ENCODE assay signal across 16 cellular contexts in the genomic region with DNA sequence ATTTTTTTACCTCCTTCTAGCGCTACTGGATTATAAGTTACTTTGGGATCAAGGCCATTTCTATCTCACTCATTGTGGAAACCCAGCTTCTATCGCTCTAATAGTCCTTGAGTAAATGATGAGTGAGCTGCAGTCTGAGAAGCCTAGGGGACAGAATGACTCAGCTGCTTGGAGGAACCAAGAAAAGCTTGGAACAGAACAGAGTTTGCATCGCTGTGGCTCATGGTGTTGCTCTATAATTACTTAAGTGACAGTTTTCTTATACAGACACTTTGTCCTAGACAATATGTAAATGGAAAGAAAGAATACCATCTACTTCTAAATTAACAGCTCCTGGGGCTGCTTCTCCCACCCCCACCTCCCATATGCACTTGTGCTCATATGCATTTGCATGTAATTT.
DNase-seq lines count a peak whose midpoint lies in the region; ATAC-seq and TF ChIP-seq lines count a peak whose summit lies in the region.
"Had no signal": no experiment of that assay in that cellular context is flagged by ENCODE, and none has a peak within 500 bp of the region (broad histone marks: within the 10 kb centered on the region; RNA-seq: fewer than 3 reads in every experiment).

No MANE protein-coding gene starts in this region.

- peak overlapping the region; percentile 82 for H3K27ac Mint-ChIP-seq in GM23338
- H3K27ac Mint-ChIP-seq: activated naive CD8-positive, alpha-beta T cell treated with anti-CD3 and anti-CD28 coated beads for 36 hours; immature natural killer cell had no signal

- H3K27me3 ChIP-seq in GM23338 (ENCODE audit: insufficient read depth) (no peaks in the 10 kb centered on the region), psoas muscle (ENCODE audit: insufficient read depth in 3 of 3, low read length in 2 of 3) (no peaks in the 10 kb centered on the region), thyroid gland (no peaks in the 10 kb centered on the region)
- H3K27me3 ChIP-seq: BLaER1 treated with 17β-estradiol and CSF1 and Interleukin-3, amounts not matched to agents 10 nM and 100 nM had no signal

- H3K27me3 Mint-ChIP-seq in GM23338 (ENCODE audit: insufficient read depth, low read depth, poor library complexity) = no peaks in the 10 kb centered on the region

- H4K20me1 ChIP-seq in GM23338 (replicated peaks; ENCODE audit: insufficient read depth) (no peaks in the 10 kb centered on the region), OCI-LY7 (ENCODE audit: insufficient read depth, low read length) (no peaks in the 10 kb centered on the region)
- H4K20me1 ChIP-seq: BLaER1 treated with 17β-estradiol and CSF1 and Interleukin-3, amounts not matched to agents 10 nM and 100 nM had no signal

- DNase-seq in GM23338 (ENCODE audit: low spot score) = no peak
- no peak for DNase-seq in OCI-LY7 (ENCODE audit: low spot score)
- peak; percentile 24 for DNase-seq in epithelial cell of esophagus (ENCODE audit: low read depth)
- no peak for DNase-seq in psoas muscle
- no peak for DNase-seq in thyroid gland
- no peak for DNase-seq in activated CD4-positive, alpha-beta T cell treated with anti-CD3 and anti-CD28 coated beads for 48 hours
- no peak for DNase-seq in ureter (ENCODE audit: low spot score)
- DNase-seq: activated naive CD8-positive, alpha-beta T cell treated with anti-CD3 and anti-CD28 coated beads for 36 hours; activated T-cell treated with anti-CD3 and anti-CD28 coated beads, Interleukin-2, amount 50 U/mL, for 4 hours; DMS53; immature natural killer cell; NCI-H1930; NCI-H510A treated with DMSO at 0.1 percent for 48 hours; OCI-M1 had no signal

- TF ChIP-seq POLR2A in thyroid gland (IDR thresholded peaks at IDR 0.05) = no peak

- BruUV-seq in OCI-LY7 (replicated peaks; lab: Mats Ljungman, UMichigan) = no TSS peak

- intact Hi-C loops in OCI-LY7 (cut with micrococcal nuclease; ENCODE audit: unreplicated experiment) = no loop called here
- intact Hi-C loops in psoas muscle (cut with DNase I) = no loop called here
- intact Hi-C loops in thyroid gland (cut with DNase I) = no loop called here

- ATAC-seq in GM23338 (no peak), psoas muscle (peak in 3 of 4 donors; percentile 17 to 64 (median 37))
- ATAC-seq: activated T-cell treated with anti-CD3 and anti-CD28 coated beads, Interleukin-2, amount 50 U/mL, for 4 hours had no signal

- H3K79me2 ChIP-seq in GM23338 (replicated peaks; ENCODE audit: insufficient read depth) (no peaks in the 10 kb centered on the region), OCI-LY7 (ENCODE audit: insufficient read depth, low read depth, low read length) (no peaks in the 10 kb centered on the region)

- H3K4me2 ChIP-seq in GM23338 (no peak overlapping the region), OCI-LY7 (ENCODE audit: low read length) (no peak overlapping the region)
- H3K4me2 ChIP-seq: BLaER1 treated with 17β-estradiol and CSF1 and Interleukin-3, amounts not matched to agents 10 nM and 100 nM had no signal

- H3K9me3 ChIP-seq in OCI-LY7 (ENCODE audit: low read length) = no peaks in the 10 kb centered on the region
- H3K9me3 ChIP-seq in psoas muscle = no peaks in the 10 kb centered on the region
- no peaks in the 10 kb centered on the region for H3K9me3 ChIP-seq in thyroid gland
- H3K9me3 ChIP-seq: BLaER1 treated with 17β-estradiol and CSF1 and Interleukin-3, amounts not matched to agents 10 nM and 100 nM had no signal

- TF ChIP-seq CTCF in GM23338 (conservative IDR thresholded peaks at IDR 0.05; ENCODE audit: low read depth in 2 of 2) (no peak), OCI-LY7 (conservative IDR thresholded peaks at IDR 0.05; ENCODE audit: low read length) (no peak), epithelial cell of esophagus (IDR thresholded peaks at IDR 0.05; ENCODE audit: insufficient read depth, low read depth, low read length, missing control alignments) (no peak), psoas muscle (IDR thresholded peaks at IDR 0.05) (no peak), thyroid gland (IDR thresholded peaks at IDR 0.05) (no peak)

- no peaks in the 10 kb centered on the region for H3K36me3 Mint-ChIP-seq in GM23338 (ENCODE audit: low read depth)
- H3K36me3 Mint-ChIP-seq: activated naive CD8-positive, alpha-beta T cell treated with anti-CD3 and anti-CD28 coated beads for 36 hours; immature natural killer cell had no signal

- POLR2A ChIA-PET in OCI-LY7 (lab: Charles Lee) = interaction anchor here (0.6 to 1.7 kb wide), 2 partner anchors 8 to 1883 kb away, joined by 3 to 4 read pairs; no protein-coding TSS in a partner anchor

- peaks cover 5% of the 10 kb centered on the region for H3K4me1 Mint-ChIP-seq in GM23338
- H3K4me1 Mint-ChIP-seq: activated naive CD8-positive, alpha-beta T cell treated with anti-CD3 and anti-CD28 coated beads for 36 hours; immature natural killer cell had no signal

- no peak overlapping the region for H3K27ac ChIP-seq in GM23338 (ENCODE audit: low read depth)
- H3K27ac ChIP-seq in OCI-LY7 (ENCODE audit: low read depth, low read length, poor library complexity, severe bottlenecking) = no peak overlapping the region
- no peak overlapping the region for H3K27ac ChIP-seq in psoas muscle
- H3K27ac ChIP-seq in thyroid gland = no peak overlapping the region
- H3K27ac ChIP-seq: BLaER1 treated with 17β-estradiol and CSF1 and Interleukin-3, amounts not matched to agents 10 nM and 100 nM had no signal

- H3K9me3 Mint-ChIP-seq in GM23338 = no peaks in the 10 kb centered on the region
- H3K9me3 Mint-ChIP-seq: activated naive CD8-positive, alpha-beta T cell treated with anti-CD3 and anti-CD28 coated beads for 36 hours; activated T-cell treated with anti-CD3 and anti-CD28 coated beads, Interleukin-2, amount 50 U/mL, for 4 hours; neural crest cell had no signal

- H3K36me3 ChIP-seq in GM23338 (ENCODE audit: insufficient read depth) (no peaks in the 10 kb centered on the region), OCI-LY7 (ENCODE audit: insufficient read depth, low read length) (no peaks in the 10 kb centered on the region), psoas muscle (ENCODE audit: insufficient read depth in 1 of 2, low read depth in 1 of 2) (no peaks in the 10 kb centered on the region), thyroid gland (no peaks in the 10 kb centered on the region)
- H3K36me3 ChIP-seq: BLaER1 treated with 17β-estradiol and CSF1 and Interleukin-3, amounts not matched to agents 10 nM and 100 nM had no signal

- H3K4me3 ChIP-seq in GM23338 = no peak overlapping the region
- no peak overlapping the region for H3K4me3 ChIP-seq in OCI-LY7 (ENCODE audit: low read depth, low read length, poor library complexity, severe bottlenecking)
- no peak overlapping the region for H3K4me3 ChIP-seq in epithelial cell of esophagus (ENCODE audit: low read length)
- H3K4me3 ChIP-seq in psoas muscle = no peak overlapping the region
- no peak overlapping the region for H3K4me3 ChIP-seq in thyroid gland (replicated peaks in 1 of 3)
- H3K4me3 ChIP-seq: BLaER1 treated with 17β-estradiol and CSF1 and Interleukin-3, amounts not matched to agents 10 nM and 100 nM had no signal

- no peaks in the 10 kb centered on the region for H3F3A ChIP-seq in GM23338 (replicated peaks; ENCODE audit: low read depth)

- WGBS in psoas muscle, 3 donors = 83 to 86% (median 86%) methylated on average over 3 of the region's 3 CpGs
- WGBS in thyroid gland, 2 donors = 80 to 89% methylated on average over 3 of the region's 3 CpGs

- H3K4me1 ChIP-seq in GM23338 (ENCODE audit: insufficient read depth) (no peaks in the 10 kb centered on the region), OCI-LY7 (ENCODE audit: insufficient read depth, low read length, poor library complexity, severe bottlenecking) (no peaks in the 10 kb centered on the region), psoas muscle (no peaks in the 10 kb centered on the region), thyroid gland (no peaks in the 10 kb centered on the region)
- H3K4me1 ChIP-seq: BLaER1 treated with 17β-estradiol and CSF1 and Interleukin-3, amounts not matched to agents 10 nM and 100 nM had no signal

- H3K9me2 ChIP-seq in GM23338 (ENCODE audit: insufficient read depth) (no peaks in the 10 kb centered on the region), OCI-LY7 (ENCODE audit: insufficient read depth, low read length) (no peaks in the 10 kb centered on the region)

- H2AFZ ChIP-seq in GM23338 = no peak overlapping the region
- H2AFZ ChIP-seq in OCI-LY7 (ENCODE audit: low read length) = 0 out of 2 replicates have a peak overlapping the region, but pooled peaks have one; percentile 36

- CTCF ChIA-PET in OCI-LY7 (lab: Charles Lee; ENCODE audit: unreplicated experiment) = no interaction called here

- H3K4me3 Mint-ChIP-seq in GM23338 = no peak overlapping the region
- H3K4me3 Mint-ChIP-seq: activated naive CD8-positive, alpha-beta T cell treated with anti-CD3 and anti-CD28 coated beads for 36 hours; activated T-cell treated with anti-CD3 and anti-CD28 coated beads, Interleukin-2, amount 50 U/mL, for 4 hours; immature natural killer cell; neural crest cell had no signal

TF ChIP-seq in GM23338, 12 proteins besides CTCF, POLR2A, EP300 and RAD21:
- TF ChIP-seq CREB1 (CRISPR knock-in tag; IDR thresholded peaks at IDR 0.05; ENCODE audit: low read depth) (no peak), ZNF114 (CRISPR knock-in tag; IDR thresholded peaks at IDR 0.05) (no peak), JUNB (IDR thresholded peaks at IDR 0.05; ENCODE audit: unreplicated experiment) (no peak), NANOG (IDR thresholded peaks at IDR 0.05; ENCODE audit: borderline replicate concordance) (no peak), POLR2AphosphoS5 (IDR thresholded peaks at IDR 0.05; ENCODE audit: low read depth) (no peak)
